Comparison of ENCODE assay signal across 1 cellular context in the genomic region with DNA sequence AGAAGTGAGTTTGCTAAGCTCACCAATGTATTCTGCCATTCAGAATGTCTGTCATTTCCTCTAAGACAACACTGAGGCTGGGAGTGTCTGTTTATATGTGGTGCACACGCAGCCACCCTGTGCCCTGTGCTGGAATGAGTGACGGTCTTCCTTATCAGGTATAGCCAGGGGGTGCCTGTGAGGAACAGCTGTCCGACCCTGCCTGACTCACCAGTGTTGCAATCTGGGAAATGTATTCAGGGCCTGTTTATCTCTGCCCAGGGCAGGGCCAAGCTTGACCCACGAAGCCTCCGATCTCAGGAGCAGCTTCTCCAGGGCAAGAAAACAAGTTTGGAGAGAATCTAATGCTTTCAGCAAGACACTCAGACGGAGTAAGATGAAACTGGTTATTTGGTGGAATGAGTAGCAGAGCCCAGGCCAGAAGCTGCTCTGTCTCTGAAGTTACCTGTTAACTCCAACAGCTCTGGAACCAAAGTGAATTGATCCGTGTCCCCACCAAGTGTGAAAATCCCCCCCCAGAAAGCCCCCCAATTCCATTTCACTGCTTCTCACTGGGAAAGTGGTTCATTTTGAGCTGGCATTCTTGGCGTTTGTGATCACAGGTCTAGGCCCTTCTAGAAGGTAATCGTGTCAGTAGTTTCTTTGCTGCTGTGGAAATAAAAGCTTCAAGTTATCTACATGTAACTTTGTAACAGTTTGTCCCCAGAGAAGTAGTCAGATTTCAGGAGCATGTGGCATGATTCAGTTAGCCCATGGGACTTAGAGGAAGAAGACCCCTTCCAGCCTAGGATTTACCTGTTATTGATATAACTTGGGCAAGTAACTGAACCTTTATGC.
TF ChIP-seq lines count a peak whose summit lies in the region.

No MANE protein-coding gene starts in this region.

TF ChIP-seq in K562, 482 proteins besides CTCF, POLR2A, EP300 and RAD21 (continued from another document and continues in another):
- TF ChIP-seq MECOM (CRISPR knock-in tag; IDR thresholded peaks at IDR 0.05) (peak; percentile 95), STAT5B (CRISPR knock-in tag; IDR thresholded peaks at IDR 0.05) (no peak), CAMTA2 (CRISPR knock-in tag; conservative IDR thresholded peaks at IDR 0.05) (no peak), NEUROD1 (IDR thresholded peaks at IDR 0.05; ENCODE audit: borderline replicate concordance, low read depth, low read length, partially characterized antibody) (peak; percentile 98), TBP (optimal IDR thresholded peaks at IDR 0.05; ENCODE audit: low read depth, low read length) (peak; percentile 32), TAF15 (IDR thresholded peaks at IDR 0.05; ENCODE audit: low read depth, low read length) (no peak), SLC30A9 (CRISPR knock-in tag; IDR thresholded peaks at IDR 0.05) (no peak), MYC (IDR thresholded peaks at IDR 0.05; ENCODE audit: low read depth, low read length) (peak; percentile 80; the same call in 1 of the 2 replicates), MYC (CRISPR knock-in tag; IDR thresholded peaks at IDR 0.05; ENCODE audit: borderline replicate concordance, low read depth) (no peak), BCOR (IDR thresholded peaks at IDR 0.05) (peak; percentile 99), TARDBP (IDR thresholded peaks at IDR 0.05) (peak; percentile 99), ZNF143 (CRISPR knock-in tag; IDR thresholded peaks at IDR 0.05) (peak; percentile 73), HDGF (IDR thresholded peaks at IDR 0.05) (no peak), ZNF75A (CRISPR knock-in tag; IDR thresholded peaks at IDR 0.05) (peak; percentile 23; the same call in 1 of the 2 replicates), SP1 (CRISPR knock-in tag; IDR thresholded peaks at IDR 0.05) (peak; percentile 92), TOE1 (IDR thresholded peaks at IDR 0.05; ENCODE audit: borderline replicate concordance) (peak; percentile 89), TOE1 (CRISPR knock-in tag; IDR thresholded peaks at IDR 0.05; ENCODE audit: borderline replicate concordance, low read depth) (peak; percentile 98; the same call in 1 of the 2 replicates), ETV5 (CRISPR knock-in tag; IDR thresholded peaks at IDR 0.05; ENCODE audit: low read depth) (peak; percentile 92), DNMT1 (IDR thresholded peaks at IDR 0.05) (no peak), HEY1 (CRISPR knock-in tag; IDR thresholded peaks at IDR 0.05; ENCODE audit: borderline replicate concordance) (peak; percentile 96; the same call in 1 of the 2 replicates), ZNF407 (IDR thresholded peaks at IDR 0.05; ENCODE audit: low read depth) (no peak), GMEB1 (CRISPR knock-in tag; IDR thresholded peaks at IDR 0.05) (no peak; the same call in 1 of the 2 replicates), KDM1A (IDR thresholded peaks at IDR 0.05) (peak; percentile 100), HOXB6 (CRISPR knock-in tag; IDR thresholded peaks at IDR 0.05; ENCODE audit: borderline replicate concordance) (no peak), ATF3 (IDR thresholded peaks at IDR 0.05) (peak; percentile 99), ATF3 (CRISPR knock-in tag; conservative IDR thresholded peaks at IDR 0.05) (peak; percentile 100), SIN3A (IDR thresholded peaks at IDR 0.05; ENCODE audit: borderline replicate concordance in 2 of 2, control insufficient read depth in 1 of 2, low read depth in 2 of 2, low read length in 2 of 2) (no peak), FIP1L1 (IDR thresholded peaks at IDR 0.05; ENCODE audit: low read depth, low read length, poor library complexity, severe bottlenecking) (no peak), ZNF449 (CRISPR knock-in tag; IDR thresholded peaks at IDR 0.05) (peak; percentile 82), SMAD2 (IDR thresholded peaks at IDR 0.05; ENCODE audit: low read depth, low read length) (no peak), ZNF311 (CRISPR knock-in tag; IDR thresholded peaks at IDR 0.05) (peak; percentile 86)
- TF ChIP-seq, protein P1, sequence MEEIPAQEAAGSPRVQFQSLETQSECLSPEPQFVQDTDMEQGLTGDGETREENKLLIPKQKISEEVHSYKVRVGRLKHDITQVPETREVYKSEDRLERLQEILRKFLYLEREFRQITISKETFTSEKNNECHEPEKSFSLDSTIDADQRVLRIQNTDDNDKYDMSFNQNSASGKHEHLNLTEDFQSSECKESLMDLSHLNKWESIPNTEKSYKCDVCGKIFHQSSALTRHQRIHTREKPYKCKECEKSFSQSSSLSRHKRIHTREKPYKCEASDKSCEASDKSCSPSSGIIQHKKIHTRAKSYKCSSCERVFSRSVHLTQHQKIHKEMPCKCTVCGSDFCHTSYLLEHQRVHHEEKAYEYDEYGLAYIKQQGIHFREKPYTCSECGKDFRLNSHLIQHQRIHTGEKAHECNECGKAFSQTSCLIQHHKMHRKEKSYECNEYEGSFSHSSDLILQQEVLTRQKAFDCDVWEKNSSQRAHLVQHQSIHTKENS (CRISPR knock-in tag; IDR thresholded peaks at IDR 0.05), result no peak
- TF ChIP-seq, protein P2, sequence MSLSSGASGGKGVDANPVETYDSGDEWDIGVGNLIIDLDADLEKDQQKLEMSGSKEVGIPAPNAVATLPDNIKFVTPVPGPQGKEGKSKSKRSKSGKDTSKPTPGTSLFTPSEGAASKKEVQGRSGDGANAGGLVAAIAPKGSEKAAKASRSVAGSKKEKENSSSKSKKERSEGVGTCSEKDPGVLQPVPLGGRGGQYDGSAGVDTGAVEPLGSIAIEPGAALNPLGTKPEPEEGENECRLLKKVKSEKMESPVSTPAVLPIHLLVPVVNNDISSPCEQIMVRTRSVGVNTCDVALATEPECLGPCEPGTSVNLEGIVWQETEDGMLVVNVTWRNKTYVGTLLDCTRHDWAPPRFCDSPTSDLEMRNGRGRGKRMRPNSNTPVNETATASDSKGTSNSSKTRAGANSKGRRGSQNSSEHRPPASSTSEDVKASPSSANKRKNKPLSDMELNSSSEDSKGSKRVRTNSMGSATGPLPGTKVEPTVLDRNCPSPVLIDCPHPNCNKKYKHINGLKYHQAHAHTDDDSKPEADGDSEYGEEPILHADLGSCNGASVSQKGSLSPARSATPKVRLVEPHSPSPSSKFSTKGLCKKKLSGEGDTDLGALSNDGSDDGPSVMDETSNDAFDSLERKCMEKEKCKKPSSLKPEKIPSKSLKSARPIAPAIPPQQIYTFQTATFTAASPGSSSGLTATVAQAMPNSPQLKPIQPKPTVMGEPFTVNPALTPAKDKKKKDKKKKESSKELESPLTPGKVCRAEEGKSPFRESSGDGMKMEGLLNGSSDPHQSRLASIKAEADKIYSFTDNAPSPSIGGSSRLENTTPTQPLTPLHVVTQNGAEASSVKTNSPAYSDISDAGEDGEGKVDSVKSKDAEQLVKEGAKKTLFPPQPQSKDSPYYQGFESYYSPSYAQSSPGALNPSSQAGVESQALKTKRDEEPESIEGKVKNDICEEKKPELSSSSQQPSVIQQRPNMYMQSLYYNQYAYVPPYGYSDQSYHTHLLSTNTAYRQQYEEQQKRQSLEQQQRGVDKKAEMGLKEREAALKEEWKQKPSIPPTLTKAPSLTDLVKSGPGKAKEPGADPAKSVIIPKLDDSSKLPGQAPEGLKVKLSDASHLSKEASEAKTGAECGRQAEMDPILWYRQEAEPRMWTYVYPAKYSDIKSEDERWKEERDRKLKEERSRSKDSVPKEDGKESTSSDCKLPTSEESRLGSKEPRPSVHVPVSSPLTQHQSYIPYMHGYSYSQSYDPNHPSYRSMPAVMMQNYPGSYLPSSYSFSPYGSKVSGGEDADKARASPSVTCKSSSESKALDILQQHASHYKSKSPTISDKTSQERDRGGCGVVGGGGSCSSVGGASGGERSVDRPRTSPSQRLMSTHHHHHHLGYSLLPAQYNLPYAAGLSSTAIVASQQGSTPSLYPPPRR (CRISPR knock-in tag; IDR thresholded peaks at IDR 0.05; ENCODE audit: borderline replicate concordance), result peak; percentile 100
- TF ChIP-seq, protein P3, sequence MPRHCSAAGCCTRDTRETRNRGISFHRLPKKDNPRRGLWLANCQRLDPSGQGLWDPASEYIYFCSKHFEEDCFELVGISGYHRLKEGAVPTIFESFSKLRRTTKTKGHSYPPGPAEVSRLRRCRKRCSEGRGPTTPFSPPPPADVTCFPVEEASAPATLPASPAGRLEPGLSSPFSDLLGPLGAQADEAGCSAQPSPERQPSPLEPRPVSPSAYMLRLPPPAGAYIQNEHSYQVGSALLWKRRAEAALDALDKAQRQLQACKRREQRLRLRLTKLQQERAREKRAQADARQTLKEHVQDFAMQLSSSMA (CRISPR knock-in tag; IDR thresholded peaks at IDR 0.05), result no peak
- TF ChIP-seq, protein P4, sequence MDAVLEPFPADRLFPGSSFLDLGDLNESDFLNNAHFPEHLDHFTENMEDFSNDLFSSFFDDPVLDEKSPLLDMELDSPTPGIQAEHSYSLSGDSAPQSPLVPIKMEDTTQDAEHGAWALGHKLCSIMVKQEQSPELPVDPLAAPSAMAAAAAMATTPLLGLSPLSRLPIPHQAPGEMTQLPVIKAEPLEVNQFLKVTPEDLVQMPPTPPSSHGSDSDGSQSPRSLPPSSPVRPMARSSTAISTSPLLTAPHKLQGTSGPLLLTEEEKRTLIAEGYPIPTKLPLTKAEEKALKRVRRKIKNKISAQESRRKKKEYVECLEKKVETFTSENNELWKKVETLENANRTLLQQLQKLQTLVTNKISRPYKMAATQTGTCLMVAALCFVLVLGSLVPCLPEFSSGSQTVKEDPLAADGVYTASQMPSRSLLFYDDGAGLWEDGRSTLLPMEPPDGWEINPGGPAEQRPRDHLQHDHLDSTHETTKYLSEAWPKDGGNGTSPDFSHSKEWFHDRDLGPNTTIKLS (IDR thresholded peaks at IDR 0.05; ENCODE audit: borderline replicate concordance, low read depth), result peak; percentile 81; the same call in 1 of the 2 replicates
